In the genomic region with DNA sequence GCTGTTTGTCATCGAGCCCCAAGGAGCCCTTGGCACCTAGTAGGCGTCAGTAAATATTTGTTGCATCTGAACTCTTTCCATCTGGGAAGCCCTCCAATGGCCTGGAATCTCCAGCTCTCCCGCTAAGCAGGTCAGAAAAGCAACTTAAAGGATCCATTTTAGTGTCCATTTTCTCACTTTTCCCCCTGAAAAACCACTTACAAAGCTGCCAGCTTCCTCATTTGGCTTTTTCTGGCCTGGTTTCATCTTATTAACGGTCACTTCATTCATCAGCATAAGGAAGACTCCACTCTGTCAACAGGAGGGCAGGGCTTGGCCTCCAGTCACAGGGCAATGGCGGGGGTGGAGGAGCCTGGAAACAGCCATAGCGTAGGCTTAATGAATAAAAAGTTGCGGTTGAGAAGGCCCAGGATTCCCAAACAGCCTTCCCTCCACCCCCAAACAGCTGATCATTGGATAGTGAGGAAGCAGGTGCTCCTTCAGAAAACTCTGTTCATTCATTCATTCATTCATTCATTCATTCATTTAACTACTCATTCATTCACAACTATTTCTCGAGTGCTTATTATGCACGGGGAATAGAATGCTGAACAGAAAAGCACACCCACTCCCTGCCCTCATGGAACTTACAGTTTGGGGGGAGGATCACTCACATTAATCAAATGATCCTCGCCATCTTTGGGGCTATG, we compare ENCODE assay signal across 28 cellular contexts.
A peak's percentile ranks its signal among the peaks of the same experiment; 100 is the strongest.
DNase-seq lines count a peak whose midpoint lies in the region; ATAC-seq and TF ChIP-seq lines count a peak whose summit lies in the region.
"Had no signal": no experiment of that assay in that cellular context is flagged by ENCODE, and none has a peak within 500 bp of the region (broad histone marks: within the 10 kb centered on the region; RNA-seq: fewer than 3 reads in every experiment).

No MANE protein-coding gene starts in this region.

- CTCF ChIA-PET in WTC11 (lab: Charles Lee) = interaction anchor here (0.5 to 4.8 kb wide), 4 partner anchors 21 to 223 kb away, joined by 3 to 15 read pairs (median 5); no protein-coding TSS in a partner anchor

- H3K27ac ChIP-seq in WERI-Rb-1 (no peak overlapping the region), ascending aorta (no peak overlapping the region)
- H3K27ac ChIP-seq: 22Rv1, breast epithelium, colonic mucosa, heart left ventricle, psoas muscle had no signal

- intact Hi-C loops in ascending aorta (cut with DNase I) = no loop called here
- intact Hi-C loops in natural killer cell (cut with micrococcal nuclease) = no loop called here

- H3K36me3 ChIP-seq in WERI-Rb-1 (no peaks in the 10 kb centered on the region), ascending aorta (no peaks in the 10 kb centered on the region)
- H3K36me3 ChIP-seq: breast epithelium, colonic mucosa, heart left ventricle had no signal

- POLR2A ChIA-PET in WTC11 (lab: Charles Lee) = no interaction called here

- H3K27ac Mint-ChIP-seq in WTC11 (no peak overlapping the region), glutamatergic neuron (ENCODE audit: unreplicated experiment) (peak overlapping the region; percentile 82), natural killer cell (no peak overlapping the region)
- H3K27ac Mint-ChIP-seq: activated CD8-positive, alpha-beta memory T cell treated with anti-CD3 and anti-CD28 coated beads, Interleukin-2, amount 10 ng/mL, durations not matched to agents 7 days and 5 days; stimulated activated naive B cell treated with anti-CD40 and anti-IgM and Interleukin-4, amounts not matched to agents 10 μg/mL and 1 μg/mL and 100 μg/mL, for 72 hours had no signal

- H3K9me3 Mint-ChIP-seq in WTC11 (no peaks in the 10 kb centered on the region), glutamatergic neuron (ENCODE audit: unreplicated experiment) (peaks cover 10% of the 10 kb centered on the region), natural killer cell (no peaks in the 10 kb centered on the region)
- H3K9me3 Mint-ChIP-seq: stimulated activated naive B cell treated with anti-CD40 and anti-IgM and Interleukin-4, amounts not matched to agents 10 μg/mL and 1 μg/mL and 100 μg/mL, for 72 hours had no signal

- H3K9me3 ChIP-seq in WERI-Rb-1 (ENCODE audit: severe bottlenecking) (peaks cover 4% of the 10 kb centered on the region), ascending aorta (no peaks in the 10 kb centered on the region)
- H3K9me3 ChIP-seq: breast epithelium, colonic mucosa, heart left ventricle, mucosa of descending colon, psoas muscle had no signal

- H3K27me3 ChIP-seq in WERI-Rb-1 (ENCODE audit: insufficient read depth, low read depth, severe bottlenecking) = peaks cover 23% of the 10 kb centered on the region
- no peaks in the 10 kb centered on the region for H3K27me3 ChIP-seq in ascending aorta

- H3K27me3 Mint-ChIP-seq in WTC11 (ENCODE audit: low read depth) (peaks cover 35% of the 10 kb centered on the region), glutamatergic neuron (ENCODE audit: unreplicated experiment) (peaks cover 9% of the 10 kb centered on the region), natural killer cell (ENCODE audit: low read depth in 2 of 2) (peaks cover 48 to 64% of the 10 kb centered on the region in 2 donors)

- H3K4me1 ChIP-seq in ascending aorta = no peaks in the 10 kb centered on the region
- H3K4me1 ChIP-seq: breast epithelium, colonic mucosa, psoas muscle had no signal

- H3K36me3 Mint-ChIP-seq in WTC11 (no peaks in the 10 kb centered on the region), glutamatergic neuron (ENCODE audit: unreplicated experiment) (no peaks in the 10 kb centered on the region), natural killer cell (no peaks in the 10 kb centered on the region)
- H3K36me3 Mint-ChIP-seq: activated CD8-positive, alpha-beta memory T cell treated with anti-CD3 and anti-CD28 coated beads, Interleukin-2, amount 10 ng/mL, durations not matched to agents 7 days and 5 days; stimulated activated naive B cell treated with anti-CD40 and anti-IgM and Interleukin-4, amounts not matched to agents 10 μg/mL and 1 μg/mL and 100 μg/mL, for 72 hours had no signal

- peak; percentile 33 for DNase-seq in DMS 273 (lab: John Stamatoyannopoulos, UW; ENCODE audit: unreplicated experiment)
- no peak for DNase-seq in DMS 273 treated with DMSO at 0.1 percent for 48 hours (lab: John Stamatoyannopoulos, UW)
- DNase-seq in WTC11 (ENCODE audit: low spot score) = no peak
- no peak for DNase-seq in glutamatergic neuron
- peak; percentile 3 for DNase-seq in putamen (ENCODE audit: low spot score)
- DNase-seq in WERI-Rb-1 = no peak
- DNase-seq in ascending aorta (ENCODE audit: low spot score in 2 of 2) = no peak
- no peak for DNase-seq in natural killer cell
- DNase-seq: activated CD4-positive, alpha-beta T cell treated with anti-CD3 and anti-CD28 coated beads, Interleukin-2, amount 50 U/mL, for 1 hour; activated CD8-positive, alpha-beta memory T cell treated with anti-CD3 and anti-CD28 coated beads, Interleukin-2, amount 10 ng/mL, durations not matched to agents 7 days and 5 days; activated T-cell treated with anti-CD3 and anti-CD28 coated beads, Interleukin-2, amount 50 U/mL, for 48 hours; colonic mucosa; effector memory CD4-positive, alpha-beta T cell; EL; heart left ventricle; KBM-7; kidney glomerular epithelial cell; mucosa of descending colon; NCI-H1436; NCI-H510A; psoas muscle; SHP77 treated with DMSO at 0.1 percent for 48 hours; stimulated activated naive B cell treated with anti-CD40 and anti-IgM and Interleukin-4, amounts not matched to agents 10 μg/mL and 1 μg/mL and 100 μg/mL, for 72 hours; T-helper 9 cell had no signal

- TF ChIP-seq CTCF in WTC11 (IDR thresholded peaks at IDR 0.05) (no peak), glutamatergic neuron (IDR thresholded peaks at IDR 0.05; ENCODE audit: partially characterized antibody, unreplicated experiment) (no peak), WERI-Rb-1 (IDR thresholded peaks at IDR 0.05; ENCODE audit: low read depth, low read length) (no peak), ascending aorta (IDR thresholded peaks at IDR 0.05) (no peak), natural killer cell (IDR thresholded peaks at IDR 0.05) (no peak)

- H3K4me1 Mint-ChIP-seq in WTC11 (peaks cover 3% of the 10 kb centered on the region; the same call in 1 of the 2 replicates), glutamatergic neuron (ENCODE audit: low read depth, unreplicated experiment) (peaks cover 28% of the 10 kb centered on the region), natural killer cell (no peaks in the 10 kb centered on the region)
- H3K4me1 Mint-ChIP-seq: stimulated activated naive B cell treated with anti-CD40 and anti-IgM and Interleukin-4, amounts not matched to agents 10 μg/mL and 1 μg/mL and 100 μg/mL, for 72 hours had no signal

- H3K4me3 ChIP-seq in WERI-Rb-1 (ENCODE audit: low read depth, low read length) = no peak overlapping the region
- H3K4me3 ChIP-seq in ascending aorta = no peak overlapping the region
- H3K4me3 ChIP-seq: colonic mucosa, lung, mucosa of descending colon, psoas muscle had no signal

- no peak for ATAC-seq in WTC11
- no peak for ATAC-seq in natural killer cell
- ATAC-seq: activated CD8-positive, alpha-beta memory T cell treated with anti-CD3 and anti-CD28 coated beads, Interleukin-2, amount 10 ng/mL, durations not matched to agents 7 days and 5 days; heart left ventricle; mucosa of descending colon; Panc1; psoas muscle; stimulated activated naive B cell treated with anti-CD40 and anti-IgM and Interleukin-4, amounts not matched to agents 10 μg/mL and 1 μg/mL and 100 μg/mL, for 72 hours had no signal

- H3K4me3 Mint-ChIP-seq in WTC11 (peak overlapping the region; percentile 63), glutamatergic neuron (ENCODE audit: unreplicated experiment) (no peak overlapping the region), natural killer cell (no peak overlapping the region)
- H3K4me3 Mint-ChIP-seq: activated CD8-positive, alpha-beta memory T cell treated with anti-CD3 and anti-CD28 coated beads, Interleukin-2, amount 10 ng/mL, durations not matched to agents 7 days and 5 days; stimulated activated naive B cell treated with anti-CD40 and anti-IgM and Interleukin-4, amounts not matched to agents 10 μg/mL and 1 μg/mL and 100 μg/mL, for 72 hours had no signal

TF ChIP-seq in WTC11, 78 proteins besides CTCF, POLR2A, EP300 and RAD21 (continues in another document):
- no peak for TF ChIP-seq IRF2 (CRISPR knock-in tag; IDR thresholded peaks at IDR 0.05; ENCODE audit: borderline replicate concordance, low read depth)
- TF ChIP-seq, protein P1, sequence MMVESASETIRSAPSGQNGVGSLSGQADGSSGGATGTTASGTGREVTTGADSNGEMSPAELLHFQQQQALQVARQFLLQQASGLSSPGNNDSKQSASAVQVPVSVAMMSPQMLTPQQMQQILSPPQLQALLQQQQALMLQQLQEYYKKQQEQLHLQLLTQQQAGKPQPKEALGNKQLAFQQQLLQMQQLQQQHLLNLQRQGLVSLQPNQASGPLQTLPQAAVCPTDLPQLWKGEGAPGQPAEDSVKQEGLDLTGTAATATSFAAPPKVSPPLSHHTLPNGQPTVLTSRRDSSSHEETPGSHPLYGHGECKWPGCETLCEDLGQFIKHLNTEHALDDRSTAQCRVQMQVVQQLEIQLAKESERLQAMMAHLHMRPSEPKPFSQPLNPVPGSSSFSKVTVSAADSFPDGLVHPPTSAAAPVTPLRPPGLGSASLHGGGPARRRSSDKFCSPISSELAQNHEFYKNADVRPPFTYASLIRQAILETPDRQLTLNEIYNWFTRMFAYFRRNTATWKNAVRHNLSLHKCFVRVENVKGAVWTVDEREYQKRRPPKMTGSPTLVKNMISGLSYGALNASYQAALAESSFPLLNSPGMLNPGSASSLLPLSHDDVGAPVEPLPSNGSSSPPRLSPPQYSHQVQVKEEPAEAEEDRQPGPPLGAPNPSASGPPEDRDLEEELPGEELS (CRISPR knock-in tag; IDR thresholded peaks at IDR 0.05) = no peak
- TF ChIP-seq, protein P2, sequence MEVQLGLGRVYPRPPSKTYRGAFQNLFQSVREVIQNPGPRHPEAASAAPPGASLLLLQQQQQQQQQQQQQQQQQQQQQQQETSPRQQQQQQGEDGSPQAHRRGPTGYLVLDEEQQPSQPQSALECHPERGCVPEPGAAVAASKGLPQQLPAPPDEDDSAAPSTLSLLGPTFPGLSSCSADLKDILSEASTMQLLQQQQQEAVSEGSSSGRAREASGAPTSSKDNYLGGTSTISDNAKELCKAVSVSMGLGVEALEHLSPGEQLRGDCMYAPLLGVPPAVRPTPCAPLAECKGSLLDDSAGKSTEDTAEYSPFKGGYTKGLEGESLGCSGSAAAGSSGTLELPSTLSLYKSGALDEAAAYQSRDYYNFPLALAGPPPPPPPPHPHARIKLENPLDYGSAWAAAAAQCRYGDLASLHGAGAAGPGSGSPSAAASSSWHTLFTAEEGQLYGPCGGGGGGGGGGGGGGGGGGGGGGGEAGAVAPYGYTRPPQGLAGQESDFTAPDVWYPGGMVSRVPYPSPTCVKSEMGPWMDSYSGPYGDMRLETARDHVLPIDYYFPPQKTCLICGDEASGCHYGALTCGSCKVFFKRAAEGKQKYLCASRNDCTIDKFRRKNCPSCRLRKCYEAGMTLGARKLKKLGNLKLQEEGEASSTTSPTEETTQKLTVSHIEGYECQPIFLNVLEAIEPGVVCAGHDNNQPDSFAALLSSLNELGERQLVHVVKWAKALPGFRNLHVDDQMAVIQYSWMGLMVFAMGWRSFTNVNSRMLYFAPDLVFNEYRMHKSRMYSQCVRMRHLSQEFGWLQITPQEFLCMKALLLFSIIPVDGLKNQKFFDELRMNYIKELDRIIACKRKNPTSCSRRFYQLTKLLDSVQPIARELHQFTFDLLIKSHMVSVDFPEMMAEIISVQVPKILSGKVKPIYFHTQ (CRISPR knock-in tag; IDR thresholded peaks at IDR 0.05) = no peak

Comparison
In these comparisons a context has a peak if more than half of its experiments do, and no peak if none do; other contexts are left out.
1. DNase-seq: peak in DMS 273 (single experiment) and putamen (single experiment); none in DMS 273 treated with DMSO at 0.1 percent for 48 hours (single experiment), WTC11 (single experiment), glutamatergic neuron (single experiment), WERI-Rb-1 (single experiment), ascending aorta (0 of 2) and natural killer cell (single experiment).